In the genomic region with DNA sequence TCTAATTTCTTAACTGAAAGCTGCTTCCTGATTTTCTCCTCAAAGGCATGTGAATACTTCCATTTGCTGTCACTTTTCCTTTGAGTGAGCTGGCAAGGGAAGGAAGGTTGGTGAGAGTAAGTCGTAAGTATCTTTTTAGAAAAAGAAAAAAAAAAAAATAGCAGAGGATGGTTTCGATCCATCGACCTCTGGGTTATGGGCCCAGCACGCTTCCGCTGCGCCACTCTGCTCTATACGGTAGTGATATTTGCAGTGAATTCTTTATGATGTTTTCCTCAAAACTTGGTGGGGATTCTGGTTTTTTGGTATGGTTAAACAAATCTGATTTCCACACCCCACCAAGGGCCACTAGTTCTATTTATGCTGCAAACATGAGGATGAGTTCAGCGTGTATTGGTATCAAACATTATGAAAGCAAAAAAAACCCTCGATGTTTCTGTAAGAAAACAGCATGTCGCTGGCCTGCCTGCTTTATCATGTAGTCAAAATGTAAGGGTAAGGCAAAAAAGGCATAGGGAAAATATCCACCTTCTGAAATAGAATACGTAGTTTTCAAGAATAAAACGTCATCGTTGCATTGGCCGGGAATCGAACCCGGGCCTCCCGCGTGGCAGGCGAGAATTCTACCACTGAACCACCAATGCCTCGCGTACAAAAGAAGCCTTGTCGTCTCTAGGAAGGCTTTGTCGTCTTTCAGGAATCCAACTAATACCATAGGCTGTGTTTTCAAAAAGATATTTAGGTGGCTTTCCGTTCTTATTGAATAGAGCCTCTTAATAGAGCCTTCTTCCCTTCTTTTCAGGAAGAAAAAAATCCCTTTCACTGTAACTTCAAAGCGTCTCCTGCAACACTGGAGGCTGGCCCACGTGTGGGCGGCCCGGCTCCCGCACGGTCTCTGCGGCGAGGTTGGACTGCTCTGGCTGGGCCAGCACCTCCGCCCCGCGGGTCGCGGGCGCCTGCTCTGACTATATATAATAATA, we compare ENCODE assay signal across 8 cellular contexts. TPM values are rescaled to one million over a fixed set of nuclear protein-coding genes. Genes with fewer than 3 reads are reported as not detected.
A peak's percentile ranks its signal among the peaks of the same experiment; 100 is the strongest.
DNase-seq lines count a peak whose midpoint lies in the region; ATAC-seq and TF ChIP-seq lines count a peak whose summit lies in the region.

No MANE protein-coding gene starts in this region.

- H3K9me3 ChIP-seq in AG04450 (ENCODE audit: control insufficient read depth, insufficient read depth, low read length): no peaks in the 10 kb centered on the region

- POLR2A ChIA-PET in AG04450 (lab: Yijun Ruan, JAX): interaction anchor here (0.6 to 1.1 kb wide), 3 partner anchors 10 to 725 kb away, joined by 4 to 6 read pairs (median 5); a partner anchor contains a TSS

- peak overlapping the region; percentile 85 for H3K4me3 Mint-ChIP-seq in activated CD4-positive, alpha-beta T cell treated with anti-CD3 and anti-CD28 coated beads, Interleukin-2, amount 10 ng/mL, durations not matched to agents 24 days and 14 days

- peak overlapping the region; percentile 91 for H3K27ac Mint-ChIP-seq in activated CD4-positive, alpha-beta T cell treated with anti-CD3 and anti-CD28 coated beads, Interleukin-2, amount 10 ng/mL, durations not matched to agents 24 days and 14 days

- H3K9me3 Mint-ChIP-seq in activated CD4-positive, alpha-beta T cell treated with anti-CD3 and anti-CD28 coated beads, Interleukin-2, amount 10 ng/mL, durations not matched to agents 24 days and 14 days: no peaks in the 10 kb centered on the region

- CTCF ChIA-PET in AG04450 (lab: Charles Lee): interaction anchor here (0.5 to 1.8 kb wide), 6 partner anchors 106 to 939 kb away, joined by 3 to 11 read pairs (median 4); no protein-coding TSS in a partner anchor

- ATAC-seq in GM18873 (IDR thresholded peaks at IDR 0.05; ENCODE audit: low FRiP score, unreplicated experiment) (peak; percentile 53), HG03159 (IDR thresholded peaks at IDR 0.05; ENCODE audit: unreplicated experiment) (peak; percentile 60), left lobe of liver (peak; percentile 95)

- peaks cover 22% of the 10 kb centered on the region for H3K27me3 Mint-ChIP-seq in activated CD4-positive, alpha-beta T cell treated with anti-CD3 and anti-CD28 coated beads, Interleukin-2, amount 10 ng/mL, durations not matched to agents 24 days and 14 days

- H3K27me3 ChIP-seq in AG04450 (ENCODE audit: control insufficient read depth, insufficient read depth, low read length): no peaks in the 10 kb centered on the region

- DNase-seq in AG04450 (ENCODE audit: low read depth, low spot score) (peak; percentile 55), NCI-H446 (lab: John Stamatoyannopoulos, UW) (peak; percentile 90 to 91), coronary artery (ENCODE audit: low spot score) (peak; percentile 88), left lobe of liver (ENCODE audit: low spot score) (peak; percentile 87)
- DNase-seq in activated CD4-positive, alpha-beta T cell treated with anti-CD3 and anti-CD28 coated beads, Interleukin-2, amount 10 ng/mL, durations not matched to agents 24 days and 14 days: peak; percentile 96
- DNase-seq in stimulated activated CD4-positive, alpha-beta T cell treated with anti-CD3 and anti-CD28 coated beads, Interleukin-2, amount 100 ng/mL, for 4 hours (ENCODE audit: low read depth): peak; percentile 81

- H3K27ac ChIP-seq in AG04450 (ENCODE audit: low read depth, low read length) (peak overlapping the region; percentile 74), coronary artery (peak overlapping the region; percentile 68 to 86)

- H3K36me3 Mint-ChIP-seq in activated CD4-positive, alpha-beta T cell treated with anti-CD3 and anti-CD28 coated beads, Interleukin-2, amount 10 ng/mL, durations not matched to agents 24 days and 14 days (ENCODE audit: low read depth): peaks cover 2% of the 10 kb centered on the region

- TF ChIP-seq CTCF in AG04450 (IDR thresholded peaks at IDR 0.05; ENCODE audit: low read depth, low read length) (no peak), coronary artery (IDR thresholded peaks at IDR 0.05) (no peak)

- peaks cover 15% of the 10 kb centered on the region for H3K4me1 Mint-ChIP-seq in activated CD4-positive, alpha-beta T cell treated with anti-CD3 and anti-CD28 coated beads, Interleukin-2, amount 10 ng/mL, durations not matched to agents 24 days and 14 days

- H3K4me3 ChIP-seq in AG04450 (ENCODE audit: low read depth, low read length) (peak overlapping the region; percentile 68), coronary artery (peak overlapping the region; percentile 75)

- intact Hi-C loops in activated CD4-positive, alpha-beta T cell treated with anti-CD3 and anti-CD28 coated beads, Interleukin-2, amount 10 ng/mL, durations not matched to agents 24 days and 14 days (cut with micrococcal nuclease): loop anchor here (1.0 to 10.0 kb wide), 12 partner anchors 182 to 1578 kb away; a partner anchor contains a TSS

RNA-seq across cellular contexts. Expression of a gene that starts 9.6 kb away (rescaled TPM):
- not detected in 2 replicates for polyA plus RNA-seq in AG04450 (2011; rRNA removed)
- polyA minus RNA-seq in AG04450 (2011; rRNA and poly(A)+ RNA removed): not detected in 2 replicates
- not detected in 2 replicates for total RNA-seq in activated CD4-positive, alpha-beta T cell treated with anti-CD3 and anti-CD28 coated beads, Interleukin-2, amount 10 ng/mL, durations not matched to agents 24 days and 14 days
- not detected for total RNA-seq in left lobe of liver

RNA-seq across cellular contexts. Expression of a gene that starts 54.4 kb away (rescaled TPM):
- polyA plus RNA-seq in AG04450 (2011; rRNA removed): 0.09 TPM in 1 of 2 replicates, not detected in the other
- not detected in 2 replicates for polyA minus RNA-seq in AG04450 (2011; rRNA and poly(A)+ RNA removed)
- not detected in 2 replicates for total RNA-seq in activated CD4-positive, alpha-beta T cell treated with anti-CD3 and anti-CD28 coated beads, Interleukin-2, amount 10 ng/mL, durations not matched to agents 24 days and 14 days
- not detected for total RNA-seq in left lobe of liver

Comparison
In these comparisons a context has a peak if more than half of its experiments do, and no peak if none do; other contexts are left out.
1. Peak in every context shown above with its lines: DNase-seq, ATAC-seq, H3K4me3 ChIP-seq and H3K27ac ChIP-seq.